9 cellular contexts compared by ENCODE assay signal in the genomic region with DNA sequence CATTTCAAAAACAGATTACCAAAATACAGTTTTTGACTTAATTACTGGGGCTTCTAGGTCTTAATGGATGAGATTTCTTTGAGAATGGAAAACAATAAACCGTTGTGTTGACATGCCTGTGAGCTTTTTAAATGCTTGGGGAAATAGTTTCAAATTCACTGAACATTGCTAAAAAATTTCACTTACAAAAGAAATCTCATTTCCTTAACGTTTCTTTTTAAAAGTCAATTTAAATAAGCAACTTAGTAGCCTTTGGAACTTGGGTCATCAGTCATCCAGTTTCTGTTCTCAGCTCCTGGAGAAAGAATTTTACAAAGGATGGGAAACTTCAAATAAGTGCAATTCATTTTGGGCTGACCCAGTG. TPM values are rescaled to one million over a fixed set of nuclear protein-coding genes. Genes with fewer than 3 reads are reported as not detected.
A peak's percentile ranks its signal among the peaks of the same experiment; 100 is the strongest.
DNase-seq lines count a peak whose midpoint lies in the region; ATAC-seq, FAIRE-seq and TF ChIP-seq lines count a peak whose summit lies in the region.
"Had no signal": no experiment of that assay in that cellular context is flagged by ENCODE, and none has a peak within 500 bp of the region (broad histone marks: within the 10 kb centered on the region; RNA-seq: fewer than 3 reads in every experiment).

No MANE protein-coding gene starts in this region.

- intact Hi-C loops in CD8-positive, alpha-beta T cell (cut with DNase I, micrococcal nuclease) = no loop called here
- intact Hi-C loops in PC-3 (cut with micrococcal nuclease) = no loop called here
- intact Hi-C loops in endothelial cell of umbilical vein (cut with micrococcal nuclease) = loop anchor here (1.0 kb wide), 1 partner anchor 30 kb away; no protein-coding TSS in a partner anchor

- peak overlapping the region; percentile 100 for H3K9ac ChIP-seq in PC-3 (ENCODE audit: low read length)
- H3K9ac ChIP-seq in endothelial cell of umbilical vein (replicated peaks; ENCODE audit: extremely low read depth, insufficient read depth, low read length) = peak overlapping the region; percentile 99

- dilution Hi-C loops in endothelial cell of umbilical vein (cut with MboI; ENCODE audit: extremely low pct_ligation_motif_present, low sequenced_read_pairs) = no loop called here

- no peak for DNase-seq in CD8-positive, alpha-beta T cell
- DNase-seq in PC-3 (no peak), endothelial cell of umbilical vein (ENCODE audit: low read depth, low spot score) (no peak), osteocyte (ENCODE audit: extremely low spot score, unreplicated experiment) (no peak), GM20000 (ENCODE audit: low spot score) (no peak), DMS79 (lab: John Stamatoyannopoulos, UW) (no peak), NCI-H748 treated with DMSO at 0.1 percent for 48 hours (lab: John Stamatoyannopoulos, UW) (no peak), GOT3 (lab: John Stamatoyannopoulos, UW) (no peak)

- POLR2A ChIA-PET in CD8-positive, alpha-beta T cell (lab: Charles Lee) = interaction anchor here (1.5 kb wide), 1 partner anchor 10 kb away, joined by 4 read pairs; no protein-coding TSS in a partner anchor
- POLR2A ChIA-PET in PC-3 (lab: Charles Lee; ENCODE audit: unreplicated experiment) = no interaction called here
- POLR2A ChIA-PET in endothelial cell of umbilical vein (lab: Charles Lee) = no interaction called here

- no peaks in the 10 kb centered on the region for H3K36me3 ChIP-seq in CD8-positive, alpha-beta T cell (ENCODE audit: insufficient read depth, low read length)
- no peaks in the 10 kb centered on the region; the same call in 1 of the 2 replicates for H3K36me3 ChIP-seq in PC-3 (ENCODE audit: low read depth, low read length)
- no peaks in the 10 kb centered on the region for H3K36me3 ChIP-seq in endothelial cell of umbilical vein (ENCODE audit: control insufficient read depth in 2 of 2, extremely low read depth in 1 of 2, insufficient read depth in 2 of 2, low read length in 2 of 2)

- H3K9me3 Mint-ChIP-seq in CD8-positive, alpha-beta T cell = no peaks in the 10 kb centered on the region
- H3K9me3 Mint-ChIP-seq in osteocyte (ENCODE audit: unreplicated experiment) = no peaks in the 10 kb centered on the region

- CTCF ChIA-PET in CD8-positive, alpha-beta T cell (lab: Charles Lee) = interaction anchor here (3.4 kb wide), 1 partner anchor 29 kb away, joined by 19 read pairs; no protein-coding TSS in a partner anchor
- CTCF ChIA-PET in PC-3 (lab: Charles Lee) = no interaction called here
- CTCF ChIA-PET in endothelial cell of umbilical vein (lab: Charles Lee) = interaction anchor here (0.7 to 3.5 kb wide), 4 partner anchors 10 to 30 kb away, joined by 3 to 25 read pairs (median 8); no protein-coding TSS in a partner anchor

- FAIRE-seq in endothelial cell of umbilical vein (lab: Jason Lieb, UNC) = no peak
- FAIRE-seq: islet of Langerhans had no signal

- H3K27me3 ChIP-seq in CD8-positive, alpha-beta T cell (ENCODE audit: insufficient read depth, low read length) = no peaks in the 10 kb centered on the region
- H3K27me3 ChIP-seq in PC-3 (ENCODE audit: low read length) = no peaks in the 10 kb centered on the region
- no peaks in the 10 kb centered on the region for H3K27me3 ChIP-seq in endothelial cell of umbilical vein (ENCODE audit: control insufficient read depth in 2 of 2, insufficient read depth in 2 of 2, low read length in 2 of 2)

- H4K20me1 ChIP-seq in PC-3 (ENCODE audit: low read length) (no peaks in the 10 kb centered on the region), endothelial cell of umbilical vein (replicated peaks; ENCODE audit: control insufficient read depth, extremely low read depth, insufficient read depth, low read length) (no peaks in the 10 kb centered on the region)

- no peak for ATAC-seq in CD8-positive, alpha-beta T cell
- no peak for ATAC-seq in PC-3

- peak overlapping the region; percentile 85 for H3K4me2 ChIP-seq in PC-3 (ENCODE audit: low read length)
- peak overlapping the region; percentile 93 for H3K4me2 ChIP-seq in endothelial cell of umbilical vein (ENCODE audit: insufficient read depth, low read length)

- H3K36me3 Mint-ChIP-seq in CD8-positive, alpha-beta T cell = peaks cover 46% of the 10 kb centered on the region
- H3K36me3 Mint-ChIP-seq in osteocyte (ENCODE audit: unreplicated experiment) = peaks cover 17% of the 10 kb centered on the region

- BruUV-seq in PC-3 (replicated peaks; lab: Mats Ljungman, UMichigan) (no TSS peak), endothelial cell of umbilical vein (replicated peaks; lab: Mats Ljungman, UMichigan) (no TSS peak)

- no peaks in the 10 kb centered on the region for H3K27me3 Mint-ChIP-seq in CD8-positive, alpha-beta T cell (ENCODE audit: low read depth)
- no peaks in the 10 kb centered on the region for H3K27me3 Mint-ChIP-seq in osteocyte (ENCODE audit: unreplicated experiment)

- H3F3A ChIP-seq in PC-3 (ENCODE audit: low read length, unreplicated experiment) = peaks cover 10% of the 10 kb centered on the region

- peaks cover 79% of the 10 kb centered on the region for H3K79me2 ChIP-seq in PC-3 (ENCODE audit: low read length)
- peaks cover 77% of the 10 kb centered on the region for H3K79me2 ChIP-seq in endothelial cell of umbilical vein (ENCODE audit: control insufficient read depth, insufficient read depth, low read length)

- H3K4me3 Mint-ChIP-seq in CD8-positive, alpha-beta T cell = peak overlapping the region; percentile 96
- peak overlapping the region; percentile 92 for H3K4me3 Mint-ChIP-seq in osteocyte (ENCODE audit: unreplicated experiment)

- no peak overlapping the region for H3K4me3 ChIP-seq in CD8-positive, alpha-beta T cell (ENCODE audit: low read depth, low read length)
- peak overlapping the region; percentile 93 for H3K4me3 ChIP-seq in PC-3 (ENCODE audit: low read length)
- H3K4me3 ChIP-seq in endothelial cell of umbilical vein (replicated peaks in 1 of 3; ENCODE audit: insufficient read depth in 1 of 3, low read depth in 1 of 3, low read length in 3 of 3) = peak overlapping the region in 1 of 3 experiments; percentile 93

- H3K4me1 ChIP-seq in CD8-positive, alpha-beta T cell (ENCODE audit: insufficient read depth, low read length) = peaks cover 49% of the 10 kb centered on the region
- H3K4me1 ChIP-seq in PC-3 (ENCODE audit: insufficient read depth, low read length) (peaks cover 40% of the 10 kb centered on the region), endothelial cell of umbilical vein (ENCODE audit: control insufficient read depth, extremely low read depth, insufficient read depth, low read length) (peaks cover 43% of the 10 kb centered on the region)

- no peaks in the 10 kb centered on the region for H3K9me3 ChIP-seq in CD8-positive, alpha-beta T cell (ENCODE audit: low read length)
- no peaks in the 10 kb centered on the region for H3K9me3 ChIP-seq in PC-3 (ENCODE audit: low read length)
- no peaks in the 10 kb centered on the region for H3K9me3 ChIP-seq in endothelial cell of umbilical vein (replicated peaks; ENCODE audit: control insufficient read depth, insufficient read depth, low read length)

- H3K9me1 ChIP-seq in endothelial cell of umbilical vein (replicated peaks; ENCODE audit: control insufficient read depth, extremely low read depth, insufficient read depth, low read length) = no peaks in the 10 kb centered on the region

- H3K9me2 ChIP-seq in PC-3 (replicated peaks; ENCODE audit: low read length) = no peaks in the 10 kb centered on the region

- TF ChIP-seq CTCF in CD8-positive, alpha-beta T cell (IDR thresholded peaks at IDR 0.05) = no peak
- TF ChIP-seq CTCF in PC-3 (conservative IDR thresholded peaks at IDR 0.05; ENCODE audit: low read depth, low read length) (no peak), endothelial cell of umbilical vein (IDR thresholded peaks at IDR 0.05; ENCODE audit: extremely low read depth in 1 of 2, insufficient read depth in 1 of 2, low read depth in 1 of 2, low read length in 2 of 2) (no peak), osteocyte (IDR thresholded peaks at IDR 0.05) (no peak), GM20000 (IDR thresholded peaks at IDR 0.05; ENCODE audit: extremely low read depth, missing control alignments) (no peak)

- H2AFZ ChIP-seq in PC-3 (ENCODE audit: low read length) (no peak overlapping the region), endothelial cell of umbilical vein (ENCODE audit: low read depth, low read length) (no peak overlapping the region)

- TF ChIP-seq POLR2A in endothelial cell of umbilical vein (IDR thresholded peaks at IDR 0.05; ENCODE audit: low read depth, low read length) = no peak

- H3K4me1 Mint-ChIP-seq in CD8-positive, alpha-beta T cell (ENCODE audit: low read depth) = peaks cover 65% of the 10 kb centered on the region
- H3K4me1 Mint-ChIP-seq in osteocyte (ENCODE audit: unreplicated experiment) = peaks cover 47% of the 10 kb centered on the region

- H3K27ac ChIP-seq in CD8-positive, alpha-beta T cell (ENCODE audit: low read depth, low read length) = no peak overlapping the region
- peak overlapping the region; percentile 99 for H3K27ac ChIP-seq in PC-3 (ENCODE audit: low read length)
- peak overlapping the region; percentile 92 for H3K27ac ChIP-seq in endothelial cell of umbilical vein (ENCODE audit: insufficient read depth, low read depth, low read length)

- H3K27ac Mint-ChIP-seq in CD8-positive, alpha-beta T cell = peak overlapping the region; percentile 99
- peak overlapping the region; percentile 100 for H3K27ac Mint-ChIP-seq in osteocyte (ENCODE audit: unreplicated experiment)

RNA-seq across cellular contexts. Expression of a gene that starts 4.4 kb away (rescaled TPM):
- 10 to 100 TPM; 30.0 to 33.0 TPM for total RNA-seq in CD8-positive, alpha-beta T cell
- total RNA-seq in PC-3 (2014; rRNA removed) (13.4 and 20.0 TPM in 2 replicates), endothelial cell of umbilical vein (56.4 and 63.9 TPM in 2 replicates), osteocyte (53.1 and 60.2 TPM in 2 replicates)
- polyA plus RNA-seq in endothelial cell of umbilical vein = 5.5 and 6.2 TPM in 2 replicates
- 9.7 and 10.9 TPM in 2 replicates for polyA plus RNA-seq in endothelial cell of umbilical vein (2011; cell fraction: cytosol; rRNA removed)
- polyA plus RNA-seq in endothelial cell of umbilical vein (2011; cell fraction: nucleus; rRNA removed) = 20.4 and 22.2 TPM in 2 replicates
- polyA plus RNA-seq in endothelial cell of umbilical vein (2012) = 21.3 and 33.9 TPM in 2 replicates
- 11.9 and 13.3 TPM in 2 replicates for polyA minus RNA-seq in endothelial cell of umbilical vein
- 9.5 TPM for polyA minus RNA-seq in endothelial cell of umbilical vein (2011; cell fraction: cytosol; rRNA and poly(A)+ RNA removed)
- polyA minus RNA-seq in endothelial cell of umbilical vein (2011; cell fraction: nucleus; rRNA and poly(A)+ RNA removed) = 12.1 and 13.1 TPM in 2 replicates

RNA-seq across cellular contexts. Expression of a gene that starts 21.5 kb away (rescaled TPM):
- total RNA-seq in CD8-positive, alpha-beta T cell = 10 to 100 TPM; 22.4 TPM
- total RNA-seq in PC-3 (2014; rRNA removed) = 99.7 and 134 TPM in 2 replicates
- 219 and 223 TPM in 2 replicates for total RNA-seq in endothelial cell of umbilical vein
- polyA plus RNA-seq in endothelial cell of umbilical vein = 145 and 165 TPM in 2 replicates
- 219 and 237 TPM in 2 replicates for polyA plus RNA-seq in endothelial cell of umbilical vein (2011; cell fraction: cytosol; rRNA removed)
- 101 and 130 TPM in 2 replicates for polyA plus RNA-seq in endothelial cell of umbilical vein (2011; cell fraction: nucleus; rRNA removed)
- 191 and 235 TPM in 2 replicates for polyA plus RNA-seq in endothelial cell of umbilical vein (2012)
- polyA minus RNA-seq in endothelial cell of umbilical vein = 107 and 111 TPM in 2 replicates
- 50.6 TPM for polyA minus RNA-seq in endothelial cell of umbilical vein (2011; cell fraction: cytosol; rRNA and poly(A)+ RNA removed)
- 25.6 and 34.4 TPM in 2 replicates for polyA minus RNA-seq in endothelial cell of umbilical vein (2011; cell fraction: nucleus; rRNA and poly(A)+ RNA removed)
- total RNA-seq in osteocyte = 96.6 and 110 TPM in 2 replicates
